1 cellular context compared by ENCODE assay signal in the genomic region with DNA sequence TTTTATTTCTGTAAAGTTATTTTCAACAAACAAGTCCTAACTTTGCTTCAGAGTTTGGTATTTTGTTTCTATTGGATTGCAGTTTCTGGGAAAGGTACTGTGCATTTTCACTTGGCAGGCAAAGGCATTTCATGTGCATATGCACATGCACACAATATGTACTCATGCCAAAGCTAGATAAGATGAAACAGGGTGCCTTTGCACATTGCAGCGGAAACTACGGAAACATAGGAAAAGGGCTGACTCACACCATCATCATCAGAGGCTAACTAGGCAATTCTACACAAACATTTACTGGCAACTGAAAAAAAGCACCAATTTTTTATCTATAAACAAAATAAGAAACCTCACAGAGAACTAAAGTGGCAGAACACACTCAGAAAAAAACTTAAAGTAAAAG.
TF ChIP-seq lines count a peak whose summit lies in the region.

No MANE protein-coding gene starts in this region.

TF ChIP-seq in K562, 482 proteins besides CTCF, POLR2A, EP300 and RAD21 (continued from another document and continues in another):
- TF ChIP-seq, protein P1, sequence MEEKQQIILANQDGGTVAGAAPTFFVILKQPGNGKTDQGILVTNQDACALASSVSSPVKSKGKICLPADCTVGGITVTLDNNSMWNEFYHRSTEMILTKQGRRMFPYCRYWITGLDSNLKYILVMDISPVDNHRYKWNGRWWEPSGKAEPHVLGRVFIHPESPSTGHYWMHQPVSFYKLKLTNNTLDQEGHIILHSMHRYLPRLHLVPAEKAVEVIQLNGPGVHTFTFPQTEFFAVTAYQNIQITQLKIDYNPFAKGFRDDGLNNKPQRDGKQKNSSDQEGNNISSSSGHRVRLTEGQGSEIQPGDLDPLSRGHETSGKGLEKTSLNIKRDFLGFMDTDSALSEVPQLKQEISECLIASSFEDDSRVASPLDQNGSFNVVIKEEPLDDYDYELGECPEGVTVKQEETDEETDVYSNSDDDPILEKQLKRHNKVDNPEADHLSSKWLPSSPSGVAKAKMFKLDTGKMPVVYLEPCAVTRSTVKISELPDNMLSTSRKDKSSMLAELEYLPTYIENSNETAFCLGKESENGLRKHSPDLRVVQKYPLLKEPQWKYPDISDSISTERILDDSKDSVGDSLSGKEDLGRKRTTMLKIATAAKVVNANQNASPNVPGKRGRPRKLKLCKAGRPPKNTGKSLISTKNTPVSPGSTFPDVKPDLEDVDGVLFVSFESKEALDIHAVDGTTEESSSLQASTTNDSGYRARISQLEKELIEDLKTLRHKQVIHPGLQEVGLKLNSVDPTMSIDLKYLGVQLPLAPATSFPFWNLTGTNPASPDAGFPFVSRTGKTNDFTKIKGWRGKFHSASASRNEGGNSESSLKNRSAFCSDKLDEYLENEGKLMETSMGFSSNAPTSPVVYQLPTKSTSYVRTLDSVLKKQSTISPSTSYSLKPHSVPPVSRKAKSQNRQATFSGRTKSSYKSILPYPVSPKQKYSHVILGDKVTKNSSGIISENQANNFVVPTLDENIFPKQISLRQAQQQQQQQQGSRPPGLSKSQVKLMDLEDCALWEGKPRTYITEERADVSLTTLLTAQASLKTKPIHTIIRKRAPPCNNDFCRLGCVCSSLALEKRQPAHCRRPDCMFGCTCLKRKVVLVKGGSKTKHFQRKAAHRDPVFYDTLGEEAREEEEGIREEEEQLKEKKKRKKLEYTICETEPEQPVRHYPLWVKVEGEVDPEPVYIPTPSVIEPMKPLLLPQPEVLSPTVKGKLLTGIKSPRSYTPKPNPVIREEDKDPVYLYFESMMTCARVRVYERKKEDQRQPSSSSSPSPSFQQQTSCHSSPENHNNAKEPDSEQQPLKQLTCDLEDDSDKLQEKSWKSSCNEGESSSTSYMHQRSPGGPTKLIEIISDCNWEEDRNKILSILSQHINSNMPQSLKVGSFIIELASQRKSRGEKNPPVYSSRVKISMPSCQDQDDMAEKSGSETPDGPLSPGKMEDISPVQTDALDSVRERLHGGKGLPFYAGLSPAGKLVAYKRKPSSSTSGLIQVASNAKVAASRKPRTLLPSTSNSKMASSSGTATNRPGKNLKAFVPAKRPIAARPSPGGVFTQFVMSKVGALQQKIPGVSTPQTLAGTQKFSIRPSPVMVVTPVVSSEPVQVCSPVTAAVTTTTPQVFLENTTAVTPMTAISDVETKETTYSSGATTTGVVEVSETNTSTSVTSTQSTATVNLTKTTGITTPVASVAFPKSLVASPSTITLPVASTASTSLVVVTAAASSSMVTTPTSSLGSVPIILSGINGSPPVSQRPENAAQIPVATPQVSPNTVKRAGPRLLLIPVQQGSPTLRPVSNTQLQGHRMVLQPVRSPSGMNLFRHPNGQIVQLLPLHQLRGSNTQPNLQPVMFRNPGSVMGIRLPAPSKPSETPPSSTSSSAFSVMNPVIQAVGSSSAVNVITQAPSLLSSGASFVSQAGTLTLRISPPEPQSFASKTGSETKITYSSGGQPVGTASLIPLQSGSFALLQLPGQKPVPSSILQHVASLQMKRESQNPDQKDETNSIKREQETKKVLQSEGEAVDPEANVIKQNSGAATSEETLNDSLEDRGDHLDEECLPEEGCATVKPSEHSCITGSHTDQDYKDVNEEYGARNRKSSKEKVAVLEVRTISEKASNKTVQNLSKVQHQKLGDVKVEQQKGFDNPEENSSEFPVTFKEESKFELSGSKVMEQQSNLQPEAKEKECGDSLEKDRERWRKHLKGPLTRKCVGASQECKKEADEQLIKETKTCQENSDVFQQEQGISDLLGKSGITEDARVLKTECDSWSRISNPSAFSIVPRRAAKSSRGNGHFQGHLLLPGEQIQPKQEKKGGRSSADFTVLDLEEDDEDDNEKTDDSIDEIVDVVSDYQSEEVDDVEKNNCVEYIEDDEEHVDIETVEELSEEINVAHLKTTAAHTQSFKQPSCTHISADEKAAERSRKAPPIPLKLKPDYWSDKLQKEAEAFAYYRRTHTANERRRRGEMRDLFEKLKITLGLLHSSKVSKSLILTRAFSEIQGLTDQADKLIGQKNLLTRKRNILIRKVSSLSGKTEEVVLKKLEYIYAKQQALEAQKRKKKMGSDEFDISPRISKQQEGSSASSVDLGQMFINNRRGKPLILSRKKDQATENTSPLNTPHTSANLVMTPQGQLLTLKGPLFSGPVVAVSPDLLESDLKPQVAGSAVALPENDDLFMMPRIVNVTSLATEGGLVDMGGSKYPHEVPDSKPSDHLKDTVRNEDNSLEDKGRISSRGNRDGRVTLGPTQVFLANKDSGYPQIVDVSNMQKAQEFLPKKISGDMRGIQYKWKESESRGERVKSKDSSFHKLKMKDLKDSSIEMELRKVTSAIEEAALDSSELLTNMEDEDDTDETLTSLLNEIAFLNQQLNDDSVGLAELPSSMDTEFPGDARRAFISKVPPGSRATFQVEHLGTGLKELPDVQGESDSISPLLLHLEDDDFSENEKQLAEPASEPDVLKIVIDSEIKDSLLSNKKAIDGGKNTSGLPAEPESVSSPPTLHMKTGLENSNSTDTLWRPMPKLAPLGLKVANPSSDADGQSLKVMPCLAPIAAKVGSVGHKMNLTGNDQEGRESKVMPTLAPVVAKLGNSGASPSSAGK (IDR thresholded peaks at IDR 0.05) = peak; percentile 79
- TF ChIP-seq LEF1 (IDR thresholded peaks at IDR 0.05) = peak; percentile 81
- TF ChIP-seq, protein P2, sequence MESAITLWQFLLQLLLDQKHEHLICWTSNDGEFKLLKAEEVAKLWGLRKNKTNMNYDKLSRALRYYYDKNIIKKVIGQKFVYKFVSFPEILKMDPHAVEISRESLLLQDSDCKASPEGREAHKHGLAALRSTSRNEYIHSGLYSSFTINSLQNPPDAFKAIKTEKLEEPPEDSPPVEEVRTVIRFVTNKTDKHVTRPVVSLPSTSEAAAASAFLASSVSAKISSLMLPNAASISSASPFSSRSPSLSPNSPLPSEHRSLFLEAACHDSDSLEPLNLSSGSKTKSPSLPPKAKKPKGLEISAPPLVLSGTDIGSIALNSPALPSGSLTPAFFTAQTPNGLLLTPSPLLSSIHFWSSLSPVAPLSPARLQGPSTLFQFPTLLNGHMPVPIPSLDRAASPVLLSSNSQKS (CRISPR knock-in tag; IDR thresholded peaks at IDR 0.05) = no peak
- peak; percentile 85 for TF ChIP-seq TEAD4 (IDR thresholded peaks at IDR 0.05; ENCODE audit: low read length)
- no peak for TF ChIP-seq TEAD4 (CRISPR knock-in tag; IDR thresholded peaks at IDR 0.05; ENCODE audit: borderline replicate concordance)
- TF ChIP-seq, protein P3, sequence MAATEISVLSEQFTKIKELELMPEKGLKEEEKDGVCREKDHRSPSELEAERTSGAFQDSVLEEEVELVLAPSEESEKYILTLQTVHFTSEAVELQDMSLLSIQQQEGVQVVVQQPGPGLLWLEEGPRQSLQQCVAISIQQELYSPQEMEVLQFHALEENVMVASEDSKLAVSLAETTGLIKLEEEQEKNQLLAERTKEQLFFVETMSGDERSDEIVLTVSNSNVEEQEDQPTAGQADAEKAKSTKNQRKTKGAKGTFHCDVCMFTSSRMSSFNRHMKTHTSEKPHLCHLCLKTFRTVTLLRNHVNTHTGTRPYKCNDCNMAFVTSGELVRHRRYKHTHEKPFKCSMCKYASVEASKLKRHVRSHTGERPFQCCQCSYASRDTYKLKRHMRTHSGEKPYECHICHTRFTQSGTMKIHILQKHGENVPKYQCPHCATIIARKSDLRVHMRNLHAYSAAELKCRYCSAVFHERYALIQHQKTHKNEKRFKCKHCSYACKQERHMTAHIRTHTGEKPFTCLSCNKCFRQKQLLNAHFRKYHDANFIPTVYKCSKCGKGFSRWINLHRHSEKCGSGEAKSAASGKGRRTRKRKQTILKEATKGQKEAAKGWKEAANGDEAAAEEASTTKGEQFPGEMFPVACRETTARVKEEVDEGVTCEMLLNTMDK (IDR thresholded peaks at IDR 0.05; ENCODE audit: borderline replicate concordance, insufficient read depth, low read depth, low read length, poor library complexity, severe bottlenecking) = no peak
- TF ChIP-seq HDGF (IDR thresholded peaks at IDR 0.05) = no peak
- TF ChIP-seq ZNF780A (CRISPR knock-in tag; IDR thresholded peaks at IDR 0.05) = no peak
- no peak for TF ChIP-seq KLF13 (tag; IDR thresholded peaks at IDR 0.05; ENCODE audit: borderline replicate concordance, low read depth)
- no peak for TF ChIP-seq PHF20 (IDR thresholded peaks at IDR 0.05; ENCODE audit: partially characterized antibody)
- TF ChIP-seq MTF1 (CRISPR knock-in tag; IDR thresholded peaks at IDR 0.05; ENCODE audit: borderline replicate concordance) = no peak
- no peak for TF ChIP-seq ELF4 (CRISPR knock-in tag; IDR thresholded peaks at IDR 0.05)
- TF ChIP-seq ZNF766 (CRISPR knock-in tag; conservative IDR thresholded peaks at IDR 0.05) = no peak
- TF ChIP-seq, protein P4, sequence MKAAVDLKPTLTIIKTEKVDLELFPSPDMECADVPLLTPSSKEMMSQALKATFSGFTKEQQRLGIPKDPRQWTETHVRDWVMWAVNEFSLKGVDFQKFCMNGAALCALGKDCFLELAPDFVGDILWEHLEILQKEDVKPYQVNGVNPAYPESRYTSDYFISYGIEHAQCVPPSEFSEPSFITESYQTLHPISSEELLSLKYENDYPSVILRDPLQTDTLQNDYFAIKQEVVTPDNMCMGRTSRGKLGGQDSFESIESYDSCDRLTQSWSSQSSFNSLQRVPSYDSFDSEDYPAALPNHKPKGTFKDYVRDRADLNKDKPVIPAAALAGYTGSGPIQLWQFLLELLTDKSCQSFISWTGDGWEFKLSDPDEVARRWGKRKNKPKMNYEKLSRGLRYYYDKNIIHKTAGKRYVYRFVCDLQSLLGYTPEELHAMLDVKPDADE (conservative IDR thresholded peaks at IDR 0.05; ENCODE audit: control insufficient read depth, low read depth, low read length) = no peak
- TF ChIP-seq CHCHD3 (CRISPR knock-in tag; IDR thresholded peaks at IDR 0.05) = no peak
- no peak for TF ChIP-seq CBX5 (IDR thresholded peaks at IDR 0.05; ENCODE audit: borderline replicate concordance, low read depth)
- TF ChIP-seq NUFIP1 (IDR thresholded peaks at IDR 0.05; ENCODE audit: partially characterized antibody) = no peak
- TF ChIP-seq HNRNPLL (IDR thresholded peaks at IDR 0.05; ENCODE audit: low read depth, low read length, poor library complexity, severe bottlenecking) = peak; percentile 97
- TF ChIP-seq, protein P5, sequence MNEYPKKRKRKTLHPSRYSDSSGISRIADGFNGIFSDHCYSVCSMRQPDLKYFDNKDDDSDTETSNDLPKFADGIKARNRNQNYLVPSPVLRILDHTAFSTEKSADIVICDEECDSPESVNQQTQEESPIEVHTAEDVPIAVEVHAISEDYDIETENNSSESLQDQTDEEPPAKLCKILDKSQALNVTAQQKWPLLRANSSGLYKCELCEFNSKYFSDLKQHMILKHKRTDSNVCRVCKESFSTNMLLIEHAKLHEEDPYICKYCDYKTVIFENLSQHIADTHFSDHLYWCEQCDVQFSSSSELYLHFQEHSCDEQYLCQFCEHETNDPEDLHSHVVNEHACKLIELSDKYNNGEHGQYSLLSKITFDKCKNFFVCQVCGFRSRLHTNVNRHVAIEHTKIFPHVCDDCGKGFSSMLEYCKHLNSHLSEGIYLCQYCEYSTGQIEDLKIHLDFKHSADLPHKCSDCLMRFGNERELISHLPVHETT (CRISPR knock-in tag; conservative IDR thresholded peaks at IDR 0.05 in 1 of 2, IDR thresholded peaks at IDR 0.05 in 1 of 2) = no peak
- TF ChIP-seq, protein P6, sequence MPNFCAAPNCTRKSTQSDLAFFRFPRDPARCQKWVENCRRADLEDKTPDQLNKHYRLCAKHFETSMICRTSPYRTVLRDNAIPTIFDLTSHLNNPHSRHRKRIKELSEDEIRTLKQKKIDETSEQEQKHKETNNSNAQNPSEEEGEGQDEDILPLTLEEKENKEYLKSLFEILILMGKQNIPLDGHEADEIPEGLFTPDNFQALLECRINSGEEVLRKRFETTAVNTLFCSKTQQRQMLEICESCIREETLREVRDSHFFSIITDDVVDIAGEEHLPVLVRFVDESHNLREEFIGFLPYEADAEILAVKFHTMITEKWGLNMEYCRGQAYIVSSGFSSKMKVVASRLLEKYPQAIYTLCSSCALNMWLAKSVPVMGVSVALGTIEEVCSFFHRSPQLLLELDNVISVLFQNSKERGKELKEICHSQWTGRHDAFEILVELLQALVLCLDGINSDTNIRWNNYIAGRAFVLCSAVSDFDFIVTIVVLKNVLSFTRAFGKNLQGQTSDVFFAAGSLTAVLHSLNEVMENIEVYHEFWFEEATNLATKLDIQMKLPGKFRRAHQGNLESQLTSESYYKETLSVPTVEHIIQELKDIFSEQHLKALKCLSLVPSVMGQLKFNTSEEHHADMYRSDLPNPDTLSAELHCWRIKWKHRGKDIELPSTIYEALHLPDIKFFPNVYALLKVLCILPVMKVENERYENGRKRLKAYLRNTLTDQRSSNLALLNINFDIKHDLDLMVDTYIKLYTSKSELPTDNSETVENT (CRISPR knock-in tag; IDR thresholded peaks at IDR 0.05) = no peak
- TF ChIP-seq, protein P7, sequence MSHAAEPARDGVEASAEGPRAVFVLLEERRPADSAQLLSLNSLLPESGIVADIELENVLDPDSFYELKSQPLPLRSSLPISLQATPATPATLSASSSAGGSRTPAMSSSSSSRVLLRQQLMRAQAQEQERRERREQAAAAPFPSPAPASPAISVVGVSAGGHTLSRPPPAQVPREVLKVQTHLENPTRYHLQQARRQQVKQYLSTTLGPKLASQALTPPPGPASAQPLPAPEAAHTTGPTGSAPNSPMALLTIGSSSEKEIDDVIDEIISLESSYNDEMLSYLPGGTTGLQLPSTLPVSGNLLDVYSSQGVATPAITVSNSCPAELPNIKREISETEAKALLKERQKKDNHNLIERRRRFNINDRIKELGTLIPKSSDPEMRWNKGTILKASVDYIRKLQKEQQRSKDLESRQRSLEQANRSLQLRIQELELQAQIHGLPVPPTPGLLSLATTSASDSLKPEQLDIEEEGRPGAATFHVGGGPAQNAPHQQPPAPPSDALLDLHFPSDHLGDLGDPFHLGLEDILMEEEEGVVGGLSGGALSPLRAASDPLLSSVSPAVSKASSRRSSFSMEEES (CRISPR knock-in tag; IDR thresholded peaks at IDR 0.05) = no peak
- no peak for TF ChIP-seq ESRRA (IDR thresholded peaks at IDR 0.05; ENCODE audit: borderline replicate concordance, low read depth)
- no peak for TF ChIP-seq SETDB1 (IDR thresholded peaks at IDR 0.05; ENCODE audit: low read length)
- no peak for TF ChIP-seq ZNF12 (CRISPR knock-in tag; IDR thresholded peaks at IDR 0.05)
- peak; percentile 80 for TF ChIP-seq TCF3 (CRISPR knock-in tag; IDR thresholded peaks at IDR 0.05)
- TF ChIP-seq CBX1 (IDR thresholded peaks at IDR 0.05; ENCODE audit: low read depth) = no peak
- no peak for TF ChIP-seq ZFP30 (CRISPR knock-in tag; IDR thresholded peaks at IDR 0.05; ENCODE audit: borderline replicate concordance)
- TF ChIP-seq, protein P8, sequence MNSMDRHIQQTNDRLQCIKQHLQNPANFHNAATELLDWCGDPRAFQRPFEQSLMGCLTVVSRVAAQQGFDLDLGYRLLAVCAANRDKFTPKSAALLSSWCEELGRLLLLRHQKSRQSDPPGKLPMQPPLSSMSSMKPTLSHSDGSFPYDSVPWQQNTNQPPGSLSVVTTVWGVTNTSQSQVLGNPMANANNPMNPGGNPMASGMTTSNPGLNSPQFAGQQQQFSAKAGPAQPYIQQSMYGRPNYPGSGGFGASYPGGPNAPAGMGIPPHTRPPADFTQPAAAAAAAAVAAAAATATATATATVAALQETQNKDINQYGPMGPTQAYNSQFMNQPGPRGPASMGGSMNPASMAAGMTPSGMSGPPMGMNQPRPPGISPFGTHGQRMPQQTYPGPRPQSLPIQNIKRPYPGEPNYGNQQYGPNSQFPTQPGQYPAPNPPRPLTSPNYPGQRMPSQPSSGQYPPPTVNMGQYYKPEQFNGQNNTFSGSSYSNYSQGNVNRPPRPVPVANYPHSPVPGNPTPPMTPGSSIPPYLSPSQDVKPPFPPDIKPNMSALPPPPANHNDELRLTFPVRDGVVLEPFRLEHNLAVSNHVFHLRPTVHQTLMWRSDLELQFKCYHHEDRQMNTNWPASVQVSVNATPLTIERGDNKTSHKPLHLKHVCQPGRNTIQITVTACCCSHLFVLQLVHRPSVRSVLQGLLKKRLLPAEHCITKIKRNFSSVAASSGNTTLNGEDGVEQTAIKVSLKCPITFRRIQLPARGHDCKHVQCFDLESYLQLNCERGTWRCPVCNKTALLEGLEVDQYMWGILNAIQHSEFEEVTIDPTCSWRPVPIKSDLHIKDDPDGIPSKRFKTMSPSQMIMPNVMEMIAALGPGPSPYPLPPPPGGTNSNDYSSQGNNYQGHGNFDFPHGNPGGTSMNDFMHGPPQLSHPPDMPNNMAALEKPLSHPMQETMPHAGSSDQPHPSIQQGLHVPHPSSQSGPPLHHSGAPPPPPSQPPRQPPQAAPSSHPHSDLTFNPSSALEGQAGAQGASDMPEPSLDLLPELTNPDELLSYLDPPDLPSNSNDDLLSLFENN (IDR thresholded peaks at IDR 0.05; ENCODE audit: low read depth in 2 of 2, low read length in 2 of 2) = no peak
